In the genomic region with DNA sequence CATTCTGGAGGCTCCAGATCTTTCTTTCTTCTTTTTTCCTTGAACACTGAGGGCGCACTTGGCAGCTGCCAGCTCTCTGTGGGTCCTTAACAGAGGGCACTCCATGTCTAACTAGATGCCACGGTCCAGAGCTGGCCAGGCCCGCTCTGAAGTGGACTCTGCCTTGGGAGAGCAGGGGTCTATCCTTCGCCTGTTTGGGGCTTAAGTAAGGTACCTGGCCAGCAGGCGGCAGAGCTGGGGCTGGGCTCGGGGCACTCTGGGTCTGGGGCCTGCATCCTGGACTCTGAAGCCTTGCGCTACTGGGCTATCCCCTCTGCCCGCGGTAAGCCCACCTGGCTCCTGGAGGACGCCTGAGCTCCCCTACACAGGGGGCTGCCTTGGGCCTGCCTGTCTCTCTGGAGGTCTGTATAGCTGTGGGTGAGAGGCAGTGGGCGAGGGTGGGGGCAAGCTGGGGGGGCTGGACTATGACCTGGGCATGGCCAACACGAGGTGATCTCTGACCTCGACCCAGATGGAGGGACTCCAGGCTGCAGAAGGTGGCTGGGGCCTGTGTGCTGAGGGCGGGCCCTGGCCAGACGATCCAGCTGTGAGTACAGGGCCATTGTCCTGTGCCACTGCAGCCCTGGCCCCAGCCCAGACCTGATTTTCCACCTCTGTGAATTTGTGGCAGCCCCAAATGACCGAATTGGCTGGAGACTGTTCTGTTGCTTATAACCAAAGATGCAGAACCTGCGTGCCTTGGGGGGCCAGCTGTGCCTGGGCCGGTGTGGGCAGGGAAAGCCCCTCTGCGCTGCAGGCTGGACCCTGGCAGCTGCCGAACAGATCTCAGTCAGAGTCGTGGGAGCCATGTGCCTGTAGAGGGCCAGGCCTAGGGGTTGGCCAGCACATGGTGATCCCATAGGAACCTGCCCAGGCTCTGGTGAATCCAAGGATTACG, we compare ENCODE assay signal across 27 cellular contexts. TPM values are rescaled to one million over a fixed set of nuclear protein-coding genes. Genes with fewer than 3 reads are reported as not detected.
DNase-seq lines count a peak whose midpoint lies in the region; ATAC-seq, FAIRE-seq and TF ChIP-seq lines count a peak whose summit lies in the region.
"Had no signal": no experiment of that assay in that cellular context is flagged by ENCODE, and none has a peak within 500 bp of the region (broad histone marks: within the 10 kb centered on the region; RNA-seq: fewer than 3 reads in every experiment).

No MANE protein-coding gene starts in this region.

- H3K9me3 ChIP-seq in H1 (ENCODE audit: insufficient read depth in 2 of 2, low read depth in 1 of 2, low read length in 1 of 2) (no peaks in the 10 kb centered on the region), mucosa of descending colon (no peaks in the 10 kb centered on the region), upper lobe of right lung (no peaks in the 10 kb centered on the region)
- H3K9me3 ChIP-seq: BLaER1 treated with 17β-estradiol and CSF1 and Interleukin-3, amounts not matched to agents 10 nM and 100 nM; breast epithelium; heart left ventricle had no signal

- no peak overlapping the region for H3K23ac ChIP-seq in H1 (ENCODE audit: insufficient read length)

- intact Hi-C loops in left cardiac atrium (cut with DNase I) = loop anchor here (10.0 kb wide), 2 partner anchors 95 to 255 kb away; partner anchors contain the start of gene CEBPA (in 2 of the 2)
- intact Hi-C loops in Right ventricle myocardium inferior (cut with DNase I) = loop anchor here (10.0 kb wide), 1 partner anchor 255 kb away; no protein-coding TSS in a partner anchor
- intact Hi-C loops in mucosa of descending colon (cut with DNase I, micrococcal nuclease) = loop anchor here in 1 of 2 donors (5.0 kb wide), 1 partner anchor 158 kb away; no protein-coding TSS in a partner anchor
- intact Hi-C loops in upper lobe of right lung (cut with DNase I) = no loop called here

- H2BK20ac ChIP-seq in H1 (ENCODE audit: low read length) = no peak overlapping the region

- H3K27ac ChIP-seq in H1 (ENCODE audit: low read depth, low read length) (no peak overlapping the region), upper lobe of right lung (no peak overlapping the region)
- H3K27ac ChIP-seq: BLaER1 treated with 17β-estradiol and CSF1 and Interleukin-3, amounts not matched to agents 10 nM and 100 nM; breast epithelium; heart left ventricle had no signal

- no peak overlapping the region for H3K4me2 ChIP-seq in H1 (ENCODE audit: insufficient read depth in 1 of 2, low read depth in 2 of 2, low read length in 2 of 2)
- H3K4me2 ChIP-seq: BLaER1 treated with 17β-estradiol and CSF1 and Interleukin-3, amounts not matched to agents 10 nM and 100 nM; smooth muscle cell had no signal

- H3K56ac ChIP-seq in H1 (replicated peaks; ENCODE audit: insufficient read length, low read depth, low read length) = no peak overlapping the region

- peaks cover 3 to 7% of the 10 kb centered on the region in 2 experiments for H4K20me1 ChIP-seq in H1 (replicated peaks in 1 of 2; ENCODE audit: control insufficient read depth in 1 of 2, insufficient read depth in 2 of 2, low read length in 2 of 2)

- TF ChIP-seq RAD21 in H1 (IDR thresholded peaks at IDR 0.05 in 1 of 2, conservative IDR thresholded peaks at IDR 0.05 in 1 of 2; ENCODE audit: low read depth in 2 of 2, low read length in 2 of 2) = peak in 1 of 2 experiments; percentile 25; a peak in 1 of 4 replicates

- FAIRE-seq in H1 (lab: Jason Lieb, UNC) = no peak
- FAIRE-seq: colon, GM18507 had no signal

- H4K5ac ChIP-seq in H1 (ENCODE audit: insufficient read length, low read depth, low read length) = no peak overlapping the region

- H3K14ac ChIP-seq in H1 (ENCODE audit: insufficient read length) = no peak overlapping the region

- H2BK5ac ChIP-seq in H1 (ENCODE audit: low read depth, low read length) = no peak overlapping the region

- CTCF ChIA-PET in H1 (lab: Charles Lee; ENCODE audit: partially characterized antibody) = interaction anchor here (0.6 to 24.5 kb wide), 13 partner anchors 8 to 379 kb away, joined by 3 to 426 read pairs (median 4); partner anchors contain the start of gene SLC7A10

- H4K91ac ChIP-seq in H1 (replicated peaks; ENCODE audit: insufficient read length, low read length) = no peak overlapping the region

- POLR2A ChIA-PET in H1 (lab: Charles Lee; ENCODE audit: partially characterized antibody) = interaction anchor here (0.6 to 1.6 kb wide), 4 partner anchors 18 to 172 kb away, joined by 3 to 4 read pairs (median 4); no protein-coding TSS in a partner anchor

- H3K79me2 ChIP-seq in H1 (ENCODE audit: control insufficient read depth in 1 of 2, insufficient read depth in 2 of 2, low read length in 2 of 2) = no peaks in the 10 kb centered on the region

- no peaks in the 10 kb centered on the region for H3K79me1 ChIP-seq in H1 (ENCODE audit: low read depth, low read length)

- no peaks in the 10 kb centered on the region for H3K23me2 ChIP-seq in H1 (ENCODE audit: low read depth, low read length)

- no peak overlapping the region for H3K4ac ChIP-seq in H1 (replicated peaks; ENCODE audit: insufficient read length, low read depth, low read length)

- no peak overlapping the region for H2AK5ac ChIP-seq in H1 (ENCODE audit: low read depth, low read length)

- H3K36me3 ChIP-seq in H1 (ENCODE audit: control insufficient read depth in 2 of 4, insufficient read depth in 4 of 4, low read length in 3 of 4) = no peaks in the 10 kb centered on the region
- H3K36me3 ChIP-seq in mucosa of descending colon (ENCODE audit: low read depth) = no peaks in the 10 kb centered on the region
- no peaks in the 10 kb centered on the region for H3K36me3 ChIP-seq in upper lobe of right lung
- H3K36me3 ChIP-seq: breast epithelium, heart left ventricle had no signal

- no peak overlapping the region for H2BK120ac ChIP-seq in H1 (replicated peaks; ENCODE audit: low read depth, low read length)

- peak; percentile 15 for DNase-seq in left cardiac atrium
- no peak for DNase-seq in Right ventricle myocardium inferior (ENCODE audit: missing footprints)
- no peak for DNase-seq in H1 (ENCODE audit: low read depth in 1 of 2, low spot score in 2 of 2)
- DNase-seq in mucosa of descending colon = peak in 2 of 3 donors; percentile 17 to 45
- DNase-seq in upper lobe of right lung = peak; percentile 59
- DNase-seq in retina = no peak
- DNase-seq in stimulated activated naive CD4-positive, alpha-beta T cell (lab: John Stamatoyannopoulos, UW) = no peak
- no peak for DNase-seq in stimulated activated CD4-positive, alpha-beta T cell treated with anti-CD3 and anti-CD28 coated beads, Interleukin-4, amount 100 ng/mL, for 4 hours
- DNase-seq: activated CD4-positive, alpha-beta T cell treated with anti-CD3 and anti-CD28 coated beads for 4 hours; activated naive CD4-positive, alpha-beta T cell; activated T-cell treated with anti-CD3 and anti-CD28 coated beads, Interleukin-2, amount 50 U/mL, for 4 hours; amniotic stem cell; DMS79 treated with DMSO at 0.1 percent for 48 hours; effector CD8-positive, alpha-beta T cell; erythroblast; foreskin fibroblast; mesendoderm; NCI-H1092; NCI-H1694 treated with DMSO at 0.1 percent for 48 hours; nucleus accumbens; RPMI8226 had no signal

- no peak overlapping the region for H4K8ac ChIP-seq in H1 (ENCODE audit: extremely low read depth, insufficient read depth, low read length)

- no peak for ATAC-seq in left cardiac atrium
- ATAC-seq in Right ventricle myocardium inferior = no peak
- no peak for ATAC-seq in mucosa of descending colon
- ATAC-seq in upper lobe of right lung = peak; percentile 2
- ATAC-seq: activated T-cell treated with anti-CD3 and anti-CD28 coated beads, Interleukin-2, amount 50 U/mL, for 4 hours; heart left ventricle had no signal

- no peak overlapping the region for H2BK15ac ChIP-seq in H1 (ENCODE audit: low read length)

- H3K27me3 ChIP-seq in H1 (replicated peaks in 1 of 4; ENCODE audit: control insufficient read depth in 3 of 4, extremely low read depth in 1 of 4, insufficient read depth in 3 of 4, low read length in 3 of 4) (no peaks in the 10 kb centered on the region), upper lobe of right lung (no peaks in the 10 kb centered on the region)
- H3K27me3 ChIP-seq: BLaER1 treated with 17β-estradiol and CSF1 and Interleukin-3, amounts not matched to agents 10 nM and 100 nM; breast epithelium; heart left ventricle had no signal

- H3K9ac ChIP-seq in H1 (replicated peaks in 1 of 4; ENCODE audit: extremely low read depth in 1 of 4, low read depth in 3 of 4, low read length in 3 of 4) = no peak overlapping the region

- H2AFZ ChIP-seq in H1 (ENCODE audit: low read length) = no peak overlapping the region

- H2BK12ac ChIP-seq in H1 (ENCODE audit: low read depth, low read length) = no peak overlapping the region

- H3K4me1 ChIP-seq in H1 (replicated peaks in 1 of 4; ENCODE audit: control insufficient read depth in 3 of 4, insufficient read depth in 4 of 4, low read length in 3 of 4) (peaks cover 0 to 11% (median 7%) of the 10 kb centered on the region in 4 experiments; a peak in 4 of 7 replicates), mucosa of descending colon (ENCODE audit: low read depth) (peaks cover 2% of the 10 kb centered on the region), upper lobe of right lung (peaks cover 29% of the 10 kb centered on the region)

- no peak overlapping the region for H3K4me3 ChIP-seq in H1 (ENCODE audit: extremely low read depth in 1 of 4, insufficient read depth in 2 of 4, low read depth in 3 of 4, low read length in 4 of 4)
- no peak overlapping the region for H3K4me3 ChIP-seq in mucosa of descending colon
- H3K4me3 ChIP-seq in upper lobe of right lung = no peak overlapping the region
- H3K4me3 ChIP-seq: BLaER1 treated with 17β-estradiol and CSF1 and Interleukin-3, amounts not matched to agents 10 nM and 100 nM; breast epithelium; heart left ventricle; smooth muscle cell had no signal

- TF ChIP-seq CTCF in H1 (IDR thresholded peaks at IDR 0.05; ENCODE audit: control extremely low read depth in 1 of 3, insufficient read depth in 1 of 3, low read depth in 1 of 3, low read length in 3 of 3) = peak in 2 of 3 experiments; percentile 13 to 14; a peak in 2 of 4 replicates
- TF ChIP-seq CTCF in mucosa of descending colon (IDR thresholded peaks at IDR 0.05) = no peak
- TF ChIP-seq CTCF in upper lobe of right lung (IDR thresholded peaks at IDR 0.05) = no peak

- no peak for TF ChIP-seq EP300 in H1 (IDR thresholded peaks at IDR 0.05; ENCODE audit: borderline replicate concordance in 1 of 2, low read depth in 2 of 2, low read length in 2 of 2)

- 88% methylated on average over 18 of the region's 22 CpGs; no CpG with 5 or more reads in 1 of the 2 experiments for WGBS in H1 (ENCODE audit: extremely low coverage in 1 of 2, insufficient coverage in 1 of 2, insufficient read length in 1 of 2, insufficient replicate concordance in 2 of 2, low coverage in 1 of 2, low lambda C conversion rate in 2 of 2, missing lambda C conversion rate in 1 of 2), 2 experiments

- no peak for TF ChIP-seq POLR2A in H1 (IDR thresholded peaks at IDR 0.05; ENCODE audit: control extremely low read depth in 1 of 2, low read depth in 2 of 2, low read length in 2 of 2)

- no peak overlapping the region for H3K18ac ChIP-seq in H1 (ENCODE audit: extremely low read depth, low read length)

RNA-seq across cellular contexts. Expression of gene CEBPG, which starts 26.5 kb away (rescaled TPM):
- total RNA-seq in left cardiac atrium (10 to 100 TPM; 16.6 to 21.0 TPM), Right ventricle myocardium inferior (17.5 TPM), mucosa of descending colon (10 to 100 TPM; 47.8 to 68.5 (median 58.2) TPM), upper lobe of right lung (32.3 TPM)
- 32.7 and 35.4 TPM in 2 replicates for total RNA-seq in H1 (2021; fragmentation: NEBNext Ultra II Directional; extraction: Animal tissue kit (Norgen Biotek cat#: 25700))
- 10.9 and 12.3 TPM in 2 replicates for polyA plus RNA-seq in H1 (2011; rRNA removed)
- 20.1 TPM for polyA plus RNA-seq in H1 (2011; cell fraction: cytosol; rRNA removed)
- 12.8 TPM for polyA plus RNA-seq in H1 (2011; cell fraction: nucleus; rRNA removed)
- 18.6 to 27.0 TPM (median 20.1 TPM) in 4 replicates for polyA plus RNA-seq in H1 (2012, experiment 1 of 2)
- polyA plus RNA-seq in H1 (2012, experiment 2 of 2) = 2.7 TPM
- polyA plus RNA-seq in H1 (2013, experiment 1 of 2) = 16.3 TPM
- polyA plus RNA-seq in H1 (2013, experiment 2 of 2) = 16.9 TPM
- polyA minus RNA-seq in H1 (2011; rRNA and poly(A)+ RNA removed) = 23.8 and 26.8 TPM in 2 replicates
- polyA minus RNA-seq in H1 (2011; cell fraction: cytosol; rRNA and poly(A)+ RNA removed) = 13.9 TPM
- polyA minus RNA-seq in H1 (2011; cell fraction: nucleus; rRNA and poly(A)+ RNA removed) = 33.7 TPM

Comparison
In these comparisons a context has a peak if more than half of its experiments do, and no peak if none do; other contexts are left out.
1. DNase-seq: peak in left cardiac atrium (single experiment), mucosa of descending colon (2 of 3) and upper lobe of right lung (single experiment); none in Right ventricle myocardium inferior (single experiment), H1 (0 of 2), retina (single experiment), stimulated activated naive CD4-positive, alpha-beta T cell (0 of 6) and stimulated activated CD4-positive, alpha-beta T cell treated with anti-CD3 and anti-CD28 coated beads, Interleukin-4, amount 100 ng/mL, for 4 hours (0 of 2).
2. CTCF ChIP-seq: peak in H1 (2 of 3); none in mucosa of descending colon (single experiment) and upper lobe of right lung (single experiment).